ENCODE assay signal across 6 cellular contexts in genomic region chr1:101114128-101114527, GRCh38.
DNase-seq lines count a peak whose midpoint lies in the region; ATAC-seq and TF ChIP-seq lines count a peak whose summit lies in the region.
"Not testable (repeated sequence)": the region's sequence is repeated elsewhere in the genome, so short reads cannot be mapped to it uniquely, and the experiment has no call there.

No MANE protein-coding gene starts in this region.

- intact Hi-C loops in CD4-positive, alpha-beta T cell (cut with DNase I, micrococcal nuclease), result loop anchor here in 1 of 2 experiments (5.0 kb wide), 2 partner anchors 47 to 243 kb away; no protein-coding TSS in a partner anchor

- not testable (repeated sequence) for H3K27me3 ChIP-seq in CD4-positive, alpha-beta T cell (ENCODE audit: control insufficient read depth, insufficient read depth, low read length); CD8-positive, alpha-beta memory T cell (ENCODE audit: insufficient read depth, low read length, poor library complexity, severe bottlenecking)

- not testable (repeated sequence) for H3K27ac ChIP-seq in CD4-positive, alpha-beta T cell (ENCODE audit: low read depth, low read length); CD8-positive, alpha-beta memory T cell (ENCODE audit: low read depth, low read length)
- H3K27ac ChIP-seq in KOPT-K1 (ENCODE audit: low read depth, low read length, poor library complexity, severe bottlenecking), result peak overlapping the region; percentile 98

- H3K36me3 ChIP-seq in CD8-positive, alpha-beta memory T cell (ENCODE audit: insufficient read depth, low read length); KOPT-K1 (ENCODE audit: insufficient read depth, low read length): not testable (repeated sequence)

- H3K36me3 Mint-ChIP-seq in CD4-positive, alpha-beta T cell (ENCODE audit: low read depth); CD8-positive, alpha-beta memory T cell; memory B cell: not testable (repeated sequence)
- H3K36me3 Mint-ChIP-seq in activated naive CD4-positive, alpha-beta T cell treated with anti-CD3 and anti-CD28 coated beads, Interleukin-2, amount 10 ng/mL, durations not matched to agents 7 days and 5 days, result peaks cover 55% of the 10 kb centered on the region
- peaks cover 10% of the 10 kb centered on the region for H3K36me3 Mint-ChIP-seq in central memory CD8-positive, alpha-beta T cell (ENCODE audit: insufficient read depth)

- peak overlapping the region; percentile 94 for H3K27ac Mint-ChIP-seq in CD4-positive, alpha-beta T cell
- H3K27ac Mint-ChIP-seq in CD8-positive, alpha-beta memory T cell, result peak overlapping the region in 6 of 8 donors; percentile 97 to 100 (median 98)
- peak overlapping the region; percentile 98 for H3K27ac Mint-ChIP-seq in activated naive CD4-positive, alpha-beta T cell treated with anti-CD3 and anti-CD28 coated beads, Interleukin-2, amount 10 ng/mL, durations not matched to agents 7 days and 5 days
- H3K27ac Mint-ChIP-seq in central memory CD8-positive, alpha-beta T cell (ENCODE audit: low read depth), result peak overlapping the region; percentile 99
- H3K27ac Mint-ChIP-seq in memory B cell, result peak overlapping the region; percentile 83

- POLR2A ChIA-PET in CD4-positive, alpha-beta T cell (lab: Charles Lee), result interaction anchor here (0.8 kb wide), 1 partner anchor 124 kb away, joined by 6 read pairs; no protein-coding TSS in a partner anchor
- POLR2A ChIA-PET in CD8-positive, alpha-beta memory T cell (lab: Charles Lee), result not testable (repeated sequence)

- H3K9me3 ChIP-seq in CD4-positive, alpha-beta T cell (ENCODE audit: control insufficient read depth, low read length); CD8-positive, alpha-beta memory T cell (ENCODE audit: low read length); KOPT-K1 (ENCODE audit: insufficient read depth, low read length, poor library complexity, severe bottlenecking): not testable (repeated sequence)

- not testable (repeated sequence) for H3K27me3 Mint-ChIP-seq in CD4-positive, alpha-beta T cell; CD8-positive, alpha-beta memory T cell; activated naive CD4-positive, alpha-beta T cell treated with anti-CD3 and anti-CD28 coated beads, Interleukin-2, amount 10 ng/mL, durations not matched to agents 7 days and 5 days; central memory CD8-positive, alpha-beta T cell; memory B cell

- H3K4me1 ChIP-seq in CD8-positive, alpha-beta memory T cell (ENCODE audit: insufficient read depth, low read length), result peaks cover 38% of the 10 kb centered on the region

- peaks cover 49% of the 10 kb centered on the region for H3K4me1 Mint-ChIP-seq in CD4-positive, alpha-beta T cell (ENCODE audit: low read depth)
- H3K4me1 Mint-ChIP-seq in CD8-positive, alpha-beta memory T cell, result peaks cover 40 to 55% (median 54%) of the 10 kb centered on the region in 3 donors
- H3K4me1 Mint-ChIP-seq in activated naive CD4-positive, alpha-beta T cell treated with anti-CD3 and anti-CD28 coated beads, Interleukin-2, amount 10 ng/mL, durations not matched to agents 7 days and 5 days, result peaks cover 72% of the 10 kb centered on the region
- H3K4me1 Mint-ChIP-seq in central memory CD8-positive, alpha-beta T cell, result peaks cover 51% of the 10 kb centered on the region
- peaks cover 28% of the 10 kb centered on the region for H3K4me1 Mint-ChIP-seq in memory B cell

- not testable (repeated sequence) for TF ChIP-seq CTCF in CD4-positive, alpha-beta T cell (IDR thresholded peaks at IDR 0.05)

- CTCF ChIA-PET in CD4-positive, alpha-beta T cell (lab: Charles Lee), result interaction anchor here (3.4 kb wide), 1 partner anchor 125 kb away, joined by 14 read pairs; no protein-coding TSS in a partner anchor
- CTCF ChIA-PET in CD8-positive, alpha-beta memory T cell (lab: Charles Lee); activated naive CD4-positive, alpha-beta T cell treated with anti-CD3 and anti-CD28 coated beads, Interleukin-2, amount 10 ng/mL, durations not matched to agents 7 days and 5 days (lab: Charles Lee): not testable (repeated sequence)

- not testable (repeated sequence) for ATAC-seq in CD4-positive, alpha-beta T cell (ENCODE audit: poor library complexity); central memory CD8-positive, alpha-beta T cell (replicated peaks; ENCODE audit: extremely low read depth, poor library complexity, severe bottlenecking); memory B cell (ENCODE audit: low read depth)

- H3K4me3 Mint-ChIP-seq in CD4-positive, alpha-beta T cell; CD8-positive, alpha-beta memory T cell; activated naive CD4-positive, alpha-beta T cell treated with anti-CD3 and anti-CD28 coated beads, Interleukin-2, amount 10 ng/mL, durations not matched to agents 7 days and 5 days; central memory CD8-positive, alpha-beta T cell; memory B cell: not testable (repeated sequence)

- not testable (repeated sequence) for H3K9me3 Mint-ChIP-seq in CD4-positive, alpha-beta T cell; CD8-positive, alpha-beta memory T cell; memory B cell
- peaks cover 27% of the 10 kb centered on the region for H3K9me3 Mint-ChIP-seq in activated naive CD4-positive, alpha-beta T cell treated with anti-CD3 and anti-CD28 coated beads, Interleukin-2, amount 10 ng/mL, durations not matched to agents 7 days and 5 days
- H3K9me3 Mint-ChIP-seq in central memory CD8-positive, alpha-beta T cell, result peaks cover 15% of the 10 kb centered on the region

- not testable (repeated sequence) for H3K4me3 ChIP-seq in CD8-positive, alpha-beta memory T cell (ENCODE audit: low read length)

- not testable (repeated sequence) for DNase-seq in CD4-positive, alpha-beta T cell; CD8-positive, alpha-beta memory T cell; activated naive CD4-positive, alpha-beta T cell treated with anti-CD3 and anti-CD28 coated beads, Interleukin-2, amount 10 ng/mL, durations not matched to agents 7 days and 5 days; central memory CD8-positive, alpha-beta T cell (ENCODE audit: low spot score in 2 of 2); memory B cell (ENCODE audit: low spot score in 2 of 2)
